In the genomic region with DNA sequence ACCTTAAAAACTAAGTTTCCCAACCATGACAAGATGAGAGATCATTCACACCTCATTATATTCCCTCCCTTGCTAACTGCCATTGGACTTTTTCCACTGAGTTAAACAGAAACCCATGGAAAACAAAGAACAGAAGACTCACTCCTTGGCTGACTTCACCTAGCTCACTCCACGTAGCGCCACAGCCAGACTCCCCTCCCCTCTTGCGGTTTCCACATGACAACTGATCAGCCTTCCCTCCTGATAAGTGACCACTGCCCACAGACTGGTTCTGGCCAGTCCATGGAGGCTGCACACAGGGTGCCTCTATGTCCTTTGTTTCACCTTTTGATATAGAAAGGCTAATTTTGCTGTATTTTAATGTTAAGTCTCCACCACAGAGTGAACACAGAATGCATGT, we compare ENCODE assay signal across 31 cellular contexts. TPM values are rescaled to one million over a fixed set of nuclear protein-coding genes. Genes with fewer than 3 reads are reported as not detected.
DNase-seq lines count a peak whose midpoint lies in the region; ATAC-seq and TF ChIP-seq lines count a peak whose summit lies in the region.
"Had no signal": no experiment of that assay in that cellular context is flagged by ENCODE, and none has a peak within 500 bp of the region (broad histone marks: within the 10 kb centered on the region; RNA-seq: fewer than 3 reads in every experiment).

No MANE protein-coding gene starts in this region.

- ATAC-seq in T-cell (replicated peaks in 1 of 4) (no peak), left lung (peak; percentile 81), HG03565 (IDR thresholded peaks at IDR 0.05; ENCODE audit: unreplicated experiment) (no peak)
- ATAC-seq: activated CD4-positive, CD25-positive, alpha-beta regulatory T cell treated with anti-CD3 and anti-CD28 coated beads, Interleukin-2, amount 50 U/mL, for 24 hours; activated T-helper 17 cell treated with anti-CD3 and anti-CD28 coated beads, Interleukin-2, amount 50 U/mL, for 72 hours had no signal

- TF ChIP-seq EP300 in stomach (IDR thresholded peaks at IDR 0.05), result no peak

- H3K4me3 Mint-ChIP-seq in T-cell (no peak overlapping the region), endothelial cell (ENCODE audit: unreplicated experiment) (peak overlapping the region; percentile 3), Caco-2 (ENCODE audit: unreplicated experiment) (no peak overlapping the region)
- H3K4me3 Mint-ChIP-seq: activated CD4-positive, alpha-beta memory T cell treated with anti-CD3 and anti-CD28 coated beads for 36 hours; activated T-helper 17 cell treated with anti-CD3 and anti-CD28 coated beads, Interleukin-2, amount 50 U/mL, for 72 hours; central memory CD8-positive, alpha-beta T cell; T-helper 1 cell treated with Interleukin-12 subunit alpha and Interleukin-12 subunit beta and Interleukin-4 antibody, amounts not matched to agents 30 μg/mL and 1 μg/mL, for 36 hours had no signal

- H3K36me3 ChIP-seq in left lung (peaks cover 0 to 18% of the 10 kb centered on the region in 2 donors), stomach (peaks cover 0 to 28% (median 11%) of the 10 kb centered on the region in 4 donors), Caco-2 (ENCODE audit: control insufficient read depth, insufficient read depth, low read length) (no peaks in the 10 kb centered on the region)
- H3K36me3 ChIP-seq: uterus had no signal

- peaks cover 13 to 32% (median 28%) of the 10 kb centered on the region in 3 donors for H3K4me1 Mint-ChIP-seq in T-cell
- H3K4me1 Mint-ChIP-seq in endothelial cell (ENCODE audit: unreplicated experiment), result no peaks in the 10 kb centered on the region
- H3K4me1 Mint-ChIP-seq in Caco-2 (ENCODE audit: low read depth, unreplicated experiment), result no peaks in the 10 kb centered on the region
- H3K4me1 Mint-ChIP-seq: activated T-helper 17 cell treated with anti-CD3 and anti-CD28 coated beads, Interleukin-2, amount 50 U/mL, for 72 hours had no signal

- H3K9me3 Mint-ChIP-seq in T-cell, result no peaks in the 10 kb centered on the region
- H3K9me3 Mint-ChIP-seq in endothelial cell (ENCODE audit: unreplicated experiment), result no peaks in the 10 kb centered on the region
- H3K9me3 Mint-ChIP-seq in Caco-2 (ENCODE audit: unreplicated experiment), result no peaks in the 10 kb centered on the region
- H3K9me3 Mint-ChIP-seq: activated T-helper 17 cell treated with anti-CD3 and anti-CD28 coated beads, Interleukin-2, amount 50 U/mL, for 72 hours; central memory CD8-positive, alpha-beta T cell had no signal

- H3K27ac Mint-ChIP-seq in T-cell, result peak overlapping the region; percentile 37 to 72
- H3K27ac Mint-ChIP-seq in endothelial cell (ENCODE audit: unreplicated experiment), result no peak overlapping the region
- H3K27ac Mint-ChIP-seq in Caco-2 (ENCODE audit: unreplicated experiment), result no peak overlapping the region
- H3K27ac Mint-ChIP-seq: activated CD4-positive, alpha-beta memory T cell treated with anti-CD3 and anti-CD28 coated beads for 36 hours; activated T-helper 17 cell treated with anti-CD3 and anti-CD28 coated beads, Interleukin-2, amount 50 U/mL, for 72 hours; T-helper 1 cell treated with Interleukin-12 subunit alpha and Interleukin-12 subunit beta and Interleukin-4 antibody, amounts not matched to agents 30 μg/mL and 1 μg/mL, for 36 hours had no signal

- H3K27me3 ChIP-seq in left lung (no peaks in the 10 kb centered on the region), stomach (no peaks in the 10 kb centered on the region), Caco-2 (replicated peaks; ENCODE audit: control insufficient read depth, insufficient read depth, low read length) (no peaks in the 10 kb centered on the region)
- H3K27me3 ChIP-seq: uterus had no signal

- no peak overlapping the region for H3K4me3 ChIP-seq in left lung
- H3K4me3 ChIP-seq in stomach, result no peak overlapping the region
- no peak overlapping the region for H3K4me3 ChIP-seq in Caco-2 (ENCODE audit: low read depth, low read length)
- H3K4me3 ChIP-seq: GM23248, thoracic aorta, uterus had no signal

- POLR2A ChIA-PET in T-cell (lab: Charles Lee), result no interaction called here
- POLR2A ChIA-PET in Caco-2 (lab: Charles Lee), result no interaction called here

- H3K27ac ChIP-seq in left lung (no peak overlapping the region), stomach (no peak overlapping the region)
- H3K27ac ChIP-seq: C4-2B, GM23248, KMS-11, thoracic aorta, uterus had no signal

- BruUV-seq in Caco-2 (replicated peaks; lab: Mats Ljungman, UMichigan), result no TSS peak

- H3K4me1 ChIP-seq in left lung, result no peaks in the 10 kb centered on the region
- H3K4me1 ChIP-seq in stomach, result peaks cover 0 to 7% (median 0%) of the 10 kb centered on the region in 4 donors
- no peaks in the 10 kb centered on the region for H3K4me1 ChIP-seq in Caco-2
- H3K4me1 ChIP-seq: uterus had no signal

- peaks cover 63% of the 10 kb centered on the region for H3K36me3 Mint-ChIP-seq in T-cell
- peaks cover 14% of the 10 kb centered on the region for H3K36me3 Mint-ChIP-seq in endothelial cell (ENCODE audit: low read depth, unreplicated experiment)
- no peaks in the 10 kb centered on the region for H3K36me3 Mint-ChIP-seq in Caco-2 (ENCODE audit: insufficient read depth, unreplicated experiment)
- H3K36me3 Mint-ChIP-seq: activated CD4-positive, alpha-beta memory T cell treated with anti-CD3 and anti-CD28 coated beads for 36 hours had no signal

- H3K9me3 ChIP-seq in left lung, result no peaks in the 10 kb centered on the region
- no peaks in the 10 kb centered on the region for H3K9me3 ChIP-seq in stomach
- no peaks in the 10 kb centered on the region for H3K9me3 ChIP-seq in Caco-2
- H3K9me3 ChIP-seq: thoracic aorta, uterus had no signal

- H3K27me3 Mint-ChIP-seq in T-cell, result no peaks in the 10 kb centered on the region
- H3K27me3 Mint-ChIP-seq in endothelial cell (ENCODE audit: unreplicated experiment), result peaks cover 2% of the 10 kb centered on the region
- no peaks in the 10 kb centered on the region for H3K27me3 Mint-ChIP-seq in Caco-2 (ENCODE audit: insufficient read depth, unreplicated experiment)
- H3K27me3 Mint-ChIP-seq: activated CD4-positive, alpha-beta memory T cell treated with anti-CD3 and anti-CD28 coated beads for 36 hours; activated T-helper 17 cell treated with anti-CD3 and anti-CD28 coated beads, Interleukin-2, amount 50 U/mL, for 72 hours; central memory CD8-positive, alpha-beta T cell had no signal

- TF ChIP-seq POLR2A in stomach (IDR thresholded peaks at IDR 0.05), result no peak

- 25 to 64% (median 52%) methylated on average over 3 of the region's 3 CpGs for WGBS in stomach, 5 donors

- intact Hi-C loops in left lung (cut with DNase I) (no loop called here), stomach (cut with DNase I; ENCODE audit: low total_unique reads) (no loop called here), Caco-2 (cut with micrococcal nuclease; ENCODE audit: unreplicated experiment) (no loop called here)

- CTCF ChIA-PET in T-cell (lab: Charles Lee) (interaction anchor here in 1 of 2 donors (0.6 kb wide), 1 partner anchor 12 kb away, joined by 6 read pairs; the partner anchor contains the start of gene IFIT1), Caco-2 (lab: Charles Lee) (interaction anchor here (0.6 kb wide), 1 partner anchor 12 kb away, joined by 8 read pairs; no protein-coding TSS in a partner anchor)

- DNase-seq in T-cell (no peak), endothelial cell (ENCODE audit: low spot score) (no peak), left lung (peak in 1 of 2 donors; percentile 54), stomach (peak; percentile 34), Caco-2 (no peak), AG08396 (ENCODE audit: low spot score) (no peak)
- DNase-seq: activated CD4-positive, alpha-beta memory T cell treated with anti-CD3 and anti-CD28 coated beads for 36 hours; activated naive CD4-positive, alpha-beta T cell treated with anti-CD3 and anti-CD28 coated beads, Interleukin-2, amount 50 U/mL, for 16 hours; aorta; dermis blood vessel endothelial cell; glutamatergic neuron; GM23248; mesenchymal stem cell; NCI-H1436; NCI-H345; nucleus accumbens; RPMI8226; stimulated activated naive CD4-positive, alpha-beta T cell treated with Interleukin-2 at 50 U/mL for 16 hours; uterus had no signal

- TF ChIP-seq CTCF in endothelial cell (IDR thresholded peaks at IDR 0.05; ENCODE audit: unreplicated experiment) (no peak), left lung (IDR thresholded peaks at IDR 0.05) (no peak), stomach (IDR thresholded peaks at IDR 0.05) (no peak), Caco-2 (IDR thresholded peaks at IDR 0.05; ENCODE audit: insufficient read depth in 1 of 2, low read depth in 1 of 2, low read length in 1 of 2, severe bottlenecking in 1 of 2, unreplicated experiment in 1 of 2) (no peak)

RNA-seq across cellular contexts. Expression of gene IFIT5, which starts 10.3 kb away (rescaled TPM):
- total RNA-seq in T-cell (10 to 100 TPM; 12.6 to 20.3 (median 18.5) TPM), endothelial cell (ENCODE audit: unreplicated experiment) (8.2 TPM), left lung (10 to 100 TPM; 21.4 to 26.3 TPM), stomach (10 to 100 TPM in 3 of 5 donors, 1 to 10 TPM in 1, under 1 TPM in 1; 0.58 to 22.6 (median 11.7) TPM), Caco-2 (2022) (2.3 and 2.4 TPM in 2 replicates)
- polyA plus RNA-seq in stomach, result 1 to 10 TPM; 5.1 to 8.9 (median 7.0) TPM

RNA-seq across cellular contexts. Expression of gene IFIT1, which starts 11.7 kb away (rescaled TPM):
- total RNA-seq in T-cell (1 to 10 TPM; 1.7 to 5.5 (median 3.0) TPM), endothelial cell (ENCODE audit: unreplicated experiment) (2.0 TPM), left lung (10 to 100 TPM; 30.7 to 34.8 TPM), stomach (10 to 100 TPM in 1 of 5 donors, 1 to 10 TPM in 3, under 1 TPM in 1; 0.29 to 12.1 (median 2.3) TPM), Caco-2 (2022) (4.3 and 5.4 TPM in 2 replicates)
- 1 to 10 TPM; 3.5 to 6.4 (median 5.0) TPM for polyA plus RNA-seq in stomach

RNA-seq across cellular contexts. Expression of gene IFIT1B, which starts 26.2 kb away (rescaled TPM):
- total RNA-seq in T-cell (not detected), endothelial cell (ENCODE audit: unreplicated experiment) (not detected), left lung (not detected), stomach (under 1 TPM in 1 of 5 donors, not detected in 4; 0.92 TPM), Caco-2 (2022) (not detected in 2 replicates)
- not detected for polyA plus RNA-seq in stomach
- total RNA-seq: activated CD4-positive, alpha-beta memory T cell treated with anti-CD3 and anti-CD28 coated beads for 36 hours; activated T-helper 17 cell treated with anti-CD3 and anti-CD28 coated beads, Interleukin-2, amount 50 U/mL, for 72 hours; dermis blood vessel endothelial cell; GM23248; HT-29; myocyte; SK-MEL-5; thoracic aorta had no signal
- polyA plus RNA-seq: aorta, GM23248, keratinocyte had no signal

Comparison
In these comparisons a context has a peak if more than half of its experiments do, and no peak if none do; other contexts are left out.
1. H3K27ac Mint-ChIP-seq: peak in T-cell (2 of 2); none in endothelial cell (single experiment) and Caco-2 (single experiment).